25 cellular contexts compared by ENCODE assay signal in the genomic region with DNA sequence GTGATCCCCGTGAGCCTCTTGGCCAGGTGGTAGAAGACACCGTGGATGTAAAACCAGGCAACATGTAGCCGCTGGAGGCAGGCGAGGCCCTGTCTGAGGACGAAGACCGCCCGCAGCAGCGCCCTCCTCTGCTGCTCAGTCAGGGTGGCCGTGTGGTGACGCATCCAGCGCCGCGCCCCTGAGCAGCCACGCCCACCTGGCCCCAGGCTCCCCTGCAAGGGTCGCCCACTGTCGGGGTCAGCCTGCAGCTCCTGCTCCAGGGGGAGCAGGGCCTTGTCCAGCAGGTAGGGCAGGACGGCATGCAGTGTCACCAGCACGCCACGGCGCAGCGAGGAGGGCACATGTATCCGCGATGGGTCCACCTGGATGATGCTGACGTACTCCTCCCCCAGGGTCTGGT.
"Had no signal": no experiment of that assay in that cellular context is flagged by ENCODE, and none has a peak within 500 bp of the region (broad histone marks: within the 10 kb centered on the region; RNA-seq: fewer than 3 reads in every experiment).

No MANE protein-coding gene starts in this region.

- FAIRE-seq: RCC 7860 had no signal

- H3K27ac ChIP-seq: SK-N-MC, WERI-Rb-1 had no signal

- ATAC-seq: activated CD4-positive, alpha-beta T cell treated with anti-CD3 and anti-CD28 coated beads for 36 hours; activated T-helper 17 cell treated with anti-CD3 and anti-CD28 coated beads, Interleukin-2, amount 50 U/mL, for 72 hours; PC-3 had no signal

- H3K4me3 ChIP-seq: SK-N-MC had no signal

- DNase-seq: activated CD4-positive, alpha-beta memory T cell treated with anti-CD3 and anti-CD28 coated beads, Interleukin-2, amount 10 ng/mL, durations not matched to agents 7 days and 5 days; activated CD4-positive, alpha-beta T cell treated with anti-CD3 and anti-CD28 coated beads for 36 hours; activated CD4-positive, alpha-beta T cell treated with anti-CD3 and anti-CD28 coated beads, Interleukin-2, amount 50 U/mL, for 1 hour; activated gamma-delta T cell treated with Interleukin-2 at 50 U/mL for 16 hours; activated naive CD4-positive, alpha-beta T cell treated with anti-CD3 and anti-CD28 coated beads, Interleukin-2, amount 10 ng/mL, durations not matched to agents 7 days and 5 days; activated naive CD8-positive, alpha-beta T cell treated with anti-CD3 and anti-CD28 coated beads for 36 hours; activated T-cell treated with anti-CD3 and anti-CD28 coated beads for 4 hours; activated T-cell treated with anti-CD3 and anti-CD28 coated beads, Interleukin-2, amount 50 U/mL, for 48 hours; anterior cingulate cortex; Kasumi-1; KBM-7; NCI-H1048; NCI-H146; NCI-H1930; NCI-H2107; NCI-H2171 treated with DMSO at 0.1 percent for 48 hours; NCI-H226; NCI-H510A; NCI-H526 treated with DMSO at 0.1 percent for 48 hours; PC-3; T-helper 1 cell; WERI-Rb-1 had no signal
